Comparison of ENCODE assay signal across 1 cellular context in the genomic region with DNA sequence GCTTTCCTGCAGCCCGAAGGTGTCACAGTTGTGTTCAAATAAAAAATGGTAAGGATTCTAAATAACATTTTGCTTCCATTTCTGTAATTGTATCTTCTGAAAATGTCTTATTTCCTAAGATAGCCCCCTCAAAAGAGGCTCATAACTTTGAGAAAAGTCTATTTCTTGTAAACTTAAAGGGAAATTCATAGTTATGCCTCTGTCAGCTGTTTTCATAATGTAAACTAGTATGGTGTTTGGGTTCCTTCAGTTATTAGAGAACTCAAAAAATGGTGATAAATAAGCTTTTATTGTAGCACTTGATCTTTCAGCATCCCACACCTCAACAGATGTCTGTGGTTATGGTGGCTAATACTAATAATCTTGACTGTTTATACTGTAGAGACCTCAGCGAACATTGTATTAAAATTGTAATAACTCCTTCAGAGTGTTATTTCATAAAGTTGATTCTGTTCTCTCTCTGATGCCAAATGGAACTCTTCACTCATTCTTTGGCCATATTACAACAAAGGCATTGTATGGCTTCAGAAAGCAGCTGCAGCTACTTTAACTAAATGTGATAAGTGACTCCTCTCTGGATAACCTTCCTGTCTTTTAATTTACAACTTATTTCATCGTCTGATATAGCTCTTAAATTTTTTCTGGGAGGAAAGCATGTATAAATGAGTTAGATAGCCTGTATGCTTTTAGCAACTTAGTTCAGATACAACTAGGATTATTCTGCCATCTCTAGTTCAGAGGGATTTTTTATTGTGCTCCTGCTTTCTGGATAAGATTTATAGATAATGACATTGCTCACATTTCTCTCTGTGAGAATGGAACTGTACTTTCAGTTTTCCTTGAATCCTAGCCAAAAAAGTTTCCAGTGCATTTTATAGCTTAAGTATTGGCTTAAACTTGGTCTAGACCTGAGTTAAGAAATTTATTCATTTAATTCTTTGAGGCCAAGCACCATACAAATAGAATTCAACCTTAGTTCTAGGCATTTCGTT.
TF ChIP-seq lines count a peak whose summit lies in the region.

No MANE protein-coding gene starts in this region.

TF ChIP-seq in K562, 482 proteins besides CTCF, POLR2A, EP300 and RAD21 (continues in another document):
- no peak for TF ChIP-seq MCM3 (IDR thresholded peaks at IDR 0.05)
- no peak for TF ChIP-seq POLR2H (tag; IDR thresholded peaks at IDR 0.05; ENCODE audit: low read depth)
- TF ChIP-seq, protein P1, sequence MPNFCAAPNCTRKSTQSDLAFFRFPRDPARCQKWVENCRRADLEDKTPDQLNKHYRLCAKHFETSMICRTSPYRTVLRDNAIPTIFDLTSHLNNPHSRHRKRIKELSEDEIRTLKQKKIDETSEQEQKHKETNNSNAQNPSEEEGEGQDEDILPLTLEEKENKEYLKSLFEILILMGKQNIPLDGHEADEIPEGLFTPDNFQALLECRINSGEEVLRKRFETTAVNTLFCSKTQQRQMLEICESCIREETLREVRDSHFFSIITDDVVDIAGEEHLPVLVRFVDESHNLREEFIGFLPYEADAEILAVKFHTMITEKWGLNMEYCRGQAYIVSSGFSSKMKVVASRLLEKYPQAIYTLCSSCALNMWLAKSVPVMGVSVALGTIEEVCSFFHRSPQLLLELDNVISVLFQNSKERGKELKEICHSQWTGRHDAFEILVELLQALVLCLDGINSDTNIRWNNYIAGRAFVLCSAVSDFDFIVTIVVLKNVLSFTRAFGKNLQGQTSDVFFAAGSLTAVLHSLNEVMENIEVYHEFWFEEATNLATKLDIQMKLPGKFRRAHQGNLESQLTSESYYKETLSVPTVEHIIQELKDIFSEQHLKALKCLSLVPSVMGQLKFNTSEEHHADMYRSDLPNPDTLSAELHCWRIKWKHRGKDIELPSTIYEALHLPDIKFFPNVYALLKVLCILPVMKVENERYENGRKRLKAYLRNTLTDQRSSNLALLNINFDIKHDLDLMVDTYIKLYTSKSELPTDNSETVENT (CRISPR knock-in tag; IDR thresholded peaks at IDR 0.05), result no peak
- TF ChIP-seq MEIS2 (IDR thresholded peaks at IDR 0.05; ENCODE audit: partially characterized antibody), result peak; percentile 29
- no peak for TF ChIP-seq ETS2 (tag; IDR thresholded peaks at IDR 0.05; ENCODE audit: borderline replicate concordance, poor library complexity, severe bottlenecking)
- TF ChIP-seq BCL6 (CRISPR knock-in tag; IDR thresholded peaks at IDR 0.05), result no peak
- no peak for TF ChIP-seq ZNF57 (CRISPR knock-in tag; IDR thresholded peaks at IDR 0.05)
- TF ChIP-seq CHD1 (IDR thresholded peaks at IDR 0.05; ENCODE audit: low read length), result no peak
- TF ChIP-seq SMARCA4 (IDR thresholded peaks at IDR 0.05), result peak; percentile 29; the same call in 1 of the 2 replicates
- TF ChIP-seq ZBTB7A (IDR thresholded peaks at IDR 0.05; ENCODE audit: borderline replicate concordance, control insufficient read depth, low read depth, low read length), result no peak
- TF ChIP-seq, protein P2, sequence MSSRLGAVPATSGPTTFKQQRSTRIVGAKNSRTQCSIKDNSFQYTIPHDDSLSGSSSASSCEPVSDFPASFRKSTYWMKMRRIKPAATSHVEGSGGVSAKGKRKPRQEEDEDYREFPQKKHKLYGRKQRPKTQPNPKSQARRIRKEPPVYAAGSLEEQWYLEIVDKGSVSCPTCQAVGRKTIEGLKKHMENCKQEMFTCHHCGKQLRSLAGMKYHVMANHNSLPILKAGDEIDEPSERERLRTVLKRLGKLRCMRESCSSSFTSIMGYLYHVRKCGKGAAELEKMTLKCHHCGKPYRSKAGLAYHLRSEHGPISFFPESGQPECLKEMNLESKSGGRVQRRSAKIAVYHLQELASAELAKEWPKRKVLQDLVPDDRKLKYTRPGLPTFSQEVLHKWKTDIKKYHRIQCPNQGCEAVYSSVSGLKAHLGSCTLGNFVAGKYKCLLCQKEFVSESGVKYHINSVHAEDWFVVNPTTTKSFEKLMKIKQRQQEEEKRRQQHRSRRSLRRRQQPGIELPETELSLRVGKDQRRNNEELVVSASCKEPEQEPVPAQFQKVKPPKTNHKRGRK (tag; IDR thresholded peaks at IDR 0.05), result no peak
- TF ChIP-seq GATAD2B (IDR thresholded peaks at IDR 0.05; ENCODE audit: borderline replicate concordance), result 0 out of 2 replicates have a peak, but pooled peaks have one; percentile 39
- no peak for TF ChIP-seq PHTF2 (CRISPR knock-in tag; IDR thresholded peaks at IDR 0.05)
- TF ChIP-seq, protein P3, sequence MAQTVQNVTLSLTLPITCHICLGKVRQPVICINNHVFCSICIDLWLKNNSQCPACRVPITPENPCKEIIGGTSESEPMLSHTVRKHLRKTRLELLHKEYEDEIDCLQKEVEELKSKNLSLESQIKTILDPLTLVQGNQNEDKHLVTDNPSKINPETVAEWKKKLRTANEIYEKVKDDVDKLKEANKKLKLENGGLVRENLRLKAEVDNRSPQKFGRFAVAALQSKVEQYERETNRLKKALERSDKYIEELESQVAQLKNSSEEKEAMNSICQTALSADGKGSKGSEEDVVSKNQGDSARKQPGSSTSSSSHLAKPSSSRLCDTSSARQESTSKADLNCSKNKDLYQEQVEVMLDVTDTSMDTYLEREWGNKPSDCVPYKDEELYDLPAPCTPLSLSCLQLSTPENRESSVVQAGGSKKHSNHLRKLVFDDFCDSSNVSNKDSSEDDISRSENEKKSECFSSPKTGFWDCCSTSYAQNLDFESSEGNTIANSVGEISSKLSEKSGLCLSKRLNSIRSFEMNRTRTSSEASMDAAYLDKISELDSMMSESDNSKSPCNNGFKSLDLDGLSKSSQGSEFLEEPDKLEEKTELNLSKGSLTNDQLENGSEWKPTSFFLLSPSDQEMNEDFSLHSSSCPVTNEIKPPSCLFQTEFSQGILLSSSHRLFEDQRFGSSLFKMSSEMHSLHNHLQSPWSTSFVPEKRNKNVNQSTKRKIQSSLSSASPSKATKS (CRISPR knock-in tag; IDR thresholded peaks at IDR 0.05), result no peak
- TF ChIP-seq ZNF133 (CRISPR knock-in tag; IDR thresholded peaks at IDR 0.05), result no peak
- TF ChIP-seq, protein P4, sequence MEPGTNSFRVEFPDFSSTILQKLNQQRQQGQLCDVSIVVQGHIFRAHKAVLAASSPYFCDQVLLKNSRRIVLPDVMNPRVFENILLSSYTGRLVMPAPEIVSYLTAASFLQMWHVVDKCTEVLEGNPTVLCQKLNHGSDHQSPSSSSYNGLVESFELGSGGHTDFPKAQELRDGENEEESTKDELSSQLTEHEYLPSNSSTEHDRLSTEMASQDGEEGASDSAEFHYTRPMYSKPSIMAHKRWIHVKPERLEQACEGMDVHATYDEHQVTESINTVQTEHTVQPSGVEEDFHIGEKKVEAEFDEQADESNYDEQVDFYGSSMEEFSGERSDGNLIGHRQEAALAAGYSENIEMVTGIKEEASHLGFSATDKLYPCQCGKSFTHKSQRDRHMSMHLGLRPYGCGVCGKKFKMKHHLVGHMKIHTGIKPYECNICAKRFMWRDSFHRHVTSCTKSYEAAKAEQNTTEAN (CRISPR knock-in tag; IDR thresholded peaks at IDR 0.05), result no peak
- no peak for TF ChIP-seq PHF20 (IDR thresholded peaks at IDR 0.05; ENCODE audit: partially characterized antibody)
- TF ChIP-seq, protein P5, sequence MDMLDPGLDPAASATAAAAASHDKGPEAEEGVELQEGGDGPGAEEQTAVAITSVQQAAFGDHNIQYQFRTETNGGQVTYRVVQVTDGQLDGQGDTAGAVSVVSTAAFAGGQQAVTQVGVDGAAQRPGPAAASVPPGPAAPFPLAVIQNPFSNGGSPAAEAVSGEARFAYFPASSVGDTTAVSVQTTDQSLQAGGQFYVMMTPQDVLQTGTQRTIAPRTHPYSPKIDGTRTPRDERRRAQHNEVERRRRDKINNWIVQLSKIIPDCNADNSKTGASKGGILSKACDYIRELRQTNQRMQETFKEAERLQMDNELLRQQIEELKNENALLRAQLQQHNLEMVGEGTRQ (CRISPR knock-in tag; IDR thresholded peaks at IDR 0.05), result no peak
- TF ChIP-seq FOSL1 (tag; conservative IDR thresholded peaks at IDR 0.05), result no peak
- TF ChIP-seq ESRRA (IDR thresholded peaks at IDR 0.05; ENCODE audit: borderline replicate concordance, low read depth), result no peak
- no peak for TF ChIP-seq CBX3 (IDR thresholded peaks at IDR 0.05; ENCODE audit: borderline replicate concordance in 1 of 2, low read length in 2 of 2)
- TF ChIP-seq, protein P6, sequence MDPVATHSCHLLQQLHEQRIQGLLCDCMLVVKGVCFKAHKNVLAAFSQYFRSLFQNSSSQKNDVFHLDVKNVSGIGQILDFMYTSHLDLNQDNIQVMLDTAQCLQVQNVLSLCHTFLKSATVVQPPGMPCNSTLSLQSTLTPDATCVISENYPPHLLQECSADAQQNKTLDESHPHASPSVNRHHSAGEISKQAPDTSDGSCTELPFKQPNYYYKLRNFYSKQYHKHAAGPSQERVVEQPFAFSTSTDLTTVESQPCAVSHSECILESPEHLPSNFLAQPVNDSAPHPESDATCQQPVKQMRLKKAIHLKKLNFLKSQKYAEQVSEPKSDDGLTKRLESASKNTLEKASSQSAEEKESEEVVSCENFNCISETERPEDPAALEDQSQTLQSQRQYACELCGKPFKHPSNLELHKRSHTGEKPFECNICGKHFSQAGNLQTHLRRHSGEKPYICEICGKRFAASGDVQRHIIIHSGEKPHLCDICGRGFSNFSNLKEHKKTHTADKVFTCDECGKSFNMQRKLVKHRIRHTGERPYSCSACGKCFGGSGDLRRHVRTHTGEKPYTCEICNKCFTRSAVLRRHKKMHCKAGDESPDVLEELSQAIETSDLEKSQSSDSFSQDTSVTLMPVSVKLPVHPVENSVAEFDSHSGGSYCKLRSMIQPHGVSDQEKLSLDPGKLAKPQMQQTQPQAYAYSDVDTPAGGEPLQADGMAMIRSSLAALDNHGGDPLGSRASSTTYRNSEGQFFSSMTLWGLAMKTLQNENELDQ (CRISPR knock-in tag; IDR thresholded peaks at IDR 0.05; ENCODE audit: borderline replicate concordance), result no peak
- no peak for TF ChIP-seq KDM5B (IDR thresholded peaks at IDR 0.05; ENCODE audit: insufficient replicate concordance, low read depth, low read length)
- TF ChIP-seq KLF10 (CRISPR knock-in tag; IDR thresholded peaks at IDR 0.05), result no peak
- TF ChIP-seq ZNF668 (CRISPR knock-in tag; IDR thresholded peaks at IDR 0.05), result no peak
- TF ChIP-seq, protein P7, sequence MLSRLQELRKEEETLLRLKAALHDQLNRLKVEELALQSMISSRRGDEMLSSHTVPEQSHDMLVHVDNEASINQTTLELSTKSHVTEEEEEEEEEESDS (CRISPR knock-in tag; IDR thresholded peaks at IDR 0.05), result no peak
- TF ChIP-seq BRD4 (IDR thresholded peaks at IDR 0.05), result no peak
- TF ChIP-seq KDM4B (IDR thresholded peaks at IDR 0.05; ENCODE audit: borderline replicate concordance in 2 of 2, low read depth in 1 of 2), result no peak
- TF ChIP-seq, protein P8, sequence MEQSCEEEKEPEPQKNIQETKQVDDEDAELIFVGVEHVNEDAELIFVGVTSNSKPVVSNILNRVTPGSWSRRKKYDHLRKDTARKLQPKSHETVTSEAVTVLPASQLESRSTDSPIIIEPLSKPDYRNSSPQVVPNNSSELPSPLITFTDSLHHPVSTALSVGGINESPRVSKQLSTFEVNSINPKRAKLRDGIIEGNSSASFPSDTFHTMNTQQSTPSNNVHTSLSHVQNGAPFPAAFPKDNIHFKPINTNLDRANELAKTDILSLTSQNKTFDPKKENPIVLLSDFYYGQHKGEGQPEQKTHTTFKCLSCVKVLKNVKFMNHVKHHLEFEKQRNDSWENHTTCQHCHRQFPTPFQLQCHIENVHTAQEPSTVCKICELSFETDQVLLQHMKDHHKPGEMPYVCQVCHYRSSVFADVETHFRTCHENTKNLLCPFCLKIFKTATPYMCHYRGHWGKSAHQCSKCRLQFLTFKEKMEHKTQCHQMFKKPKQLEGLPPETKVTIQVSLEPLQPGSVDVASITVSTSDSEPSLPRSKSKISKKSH (CRISPR knock-in tag; IDR thresholded peaks at IDR 0.05), result no peak
- no peak for TF ChIP-seq CHD2 (IDR thresholded peaks at IDR 0.05; ENCODE audit: low read depth, low read length)
- TF ChIP-seq, protein P9, sequence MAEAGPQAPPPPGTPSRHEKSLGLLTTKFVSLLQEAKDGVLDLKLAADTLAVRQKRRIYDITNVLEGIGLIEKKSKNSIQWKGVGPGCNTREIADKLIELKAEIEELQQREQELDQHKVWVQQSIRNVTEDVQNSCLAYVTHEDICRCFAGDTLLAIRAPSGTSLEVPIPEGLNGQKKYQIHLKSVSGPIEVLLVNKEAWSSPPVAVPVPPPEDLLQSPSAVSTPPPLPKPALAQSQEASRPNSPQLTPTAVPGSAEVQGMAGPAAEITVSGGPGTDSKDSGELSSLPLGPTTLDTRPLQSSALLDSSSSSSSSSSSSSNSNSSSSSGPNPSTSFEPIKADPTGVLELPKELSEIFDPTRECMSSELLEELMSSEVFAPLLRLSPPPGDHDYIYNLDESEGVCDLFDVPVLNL (CRISPR knock-in tag; IDR thresholded peaks at IDR 0.05; ENCODE audit: low read depth), result no peak
- TF ChIP-seq SRSF3 (IDR thresholded peaks at IDR 0.05; ENCODE audit: insufficient read depth, low read length), result no peak
- TF ChIP-seq, protein P10, sequence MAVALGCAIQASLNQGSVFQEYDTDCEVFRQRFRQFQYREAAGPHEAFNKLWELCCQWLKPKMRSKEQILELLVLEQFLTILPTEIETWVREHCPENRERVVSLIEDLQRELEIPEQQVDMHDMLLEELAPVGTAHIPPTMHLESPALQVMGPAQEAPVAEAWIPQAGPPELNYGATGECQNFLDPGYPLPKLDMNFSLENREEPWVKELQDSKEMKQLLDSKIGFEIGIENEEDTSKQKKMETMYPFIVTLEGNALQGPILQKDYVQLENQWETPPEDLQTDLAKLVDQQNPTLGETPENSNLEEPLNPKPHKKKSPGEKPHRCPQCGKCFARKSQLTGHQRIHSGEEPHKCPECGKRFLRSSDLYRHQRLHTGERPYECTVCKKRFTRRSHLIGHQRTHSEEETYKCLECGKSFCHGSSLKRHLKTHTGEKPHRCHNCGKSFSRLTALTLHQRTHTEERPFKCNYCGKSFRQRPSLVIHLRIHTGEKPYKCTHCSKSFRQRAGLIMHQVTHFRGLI (CRISPR knock-in tag; IDR thresholded peaks at IDR 0.05), result no peak
- no peak for TF ChIP-seq TAF7 (tag; IDR thresholded peaks at IDR 0.05)
- no peak for TF ChIP-seq HIVEP1 (CRISPR knock-in tag; IDR thresholded peaks at IDR 0.05)
- TF ChIP-seq SMARCE1 (IDR thresholded peaks at IDR 0.05), result peak; percentile 31; the same call in 1 of the 2 replicates
- TF ChIP-seq FOXA3 (CRISPR knock-in tag; conservative IDR thresholded peaks at IDR 0.05 in 1 of 2, IDR thresholded peaks at IDR 0.05 in 1 of 2), result no peak
- no peak for TF ChIP-seq ZNF263 (CRISPR knock-in tag; IDR thresholded peaks at IDR 0.05; ENCODE audit: borderline replicate concordance)
- TF ChIP-seq ATF7 (IDR thresholded peaks at IDR 0.05), result no peak
- TF ChIP-seq SETDB1 (IDR thresholded peaks at IDR 0.05; ENCODE audit: low read length), result no peak
